ENCODE assay signal across 21 cellular contexts in genomic region chr1:21681426-21681825, GRCh38. TPM values are rescaled to one million over a fixed set of nuclear protein-coding genes. Genes with fewer than 3 reads are reported as not detected.
DNase-seq lines count a peak whose midpoint lies in the region; ATAC-seq lines count a peak whose summit lies in the region.
"Had no signal": no experiment of that assay in that cellular context is flagged by ENCODE, and none has a peak within 500 bp of the region (broad histone marks: within the 10 kb centered on the region; RNA-seq: fewer than 3 reads in every experiment).

No MANE protein-coding gene starts in this region.

- H3K27me3 Mint-ChIP-seq in activated naive CD8-positive, alpha-beta T cell = no peaks in the 10 kb centered on the region
- H3K27me3 Mint-ChIP-seq in activated naive CD8-positive, alpha-beta T cell treated with anti-CD3 and anti-CD28 coated beads, Interleukin-2, amount 50 U/mL, for 24 hours = no peaks in the 10 kb centered on the region
- H3K27me3 Mint-ChIP-seq: CD4-positive, alpha-beta memory T cell had no signal

- peaks cover 20% of the 10 kb centered on the region for H3K4me1 ChIP-seq in SJCRH30
- H3K4me1 ChIP-seq: A549 had no signal

- peak overlapping the region; percentile 30 for H3K27ac Mint-ChIP-seq in activated naive CD8-positive, alpha-beta T cell
- H3K27ac Mint-ChIP-seq in activated naive CD8-positive, alpha-beta T cell treated with anti-CD3 and anti-CD28 coated beads, Interleukin-2, amount 50 U/mL, for 24 hours = no peak overlapping the region
- H3K27ac Mint-ChIP-seq: CD4-positive, alpha-beta memory T cell had no signal

- peaks cover 37% of the 10 kb centered on the region for H3K36me3 ChIP-seq in SJCRH30

- H3K27me3 ChIP-seq in SJCRH30 = no peaks in the 10 kb centered on the region

- H3K4me3 Mint-ChIP-seq in activated naive CD8-positive, alpha-beta T cell = no peak overlapping the region
- no peak overlapping the region for H3K4me3 Mint-ChIP-seq in activated naive CD8-positive, alpha-beta T cell treated with anti-CD3 and anti-CD28 coated beads, Interleukin-2, amount 50 U/mL, for 24 hours
- H3K4me3 Mint-ChIP-seq: CD4-positive, alpha-beta memory T cell had no signal

- H3K4me1 Mint-ChIP-seq in activated naive CD8-positive, alpha-beta T cell (ENCODE audit: low read depth) = no peaks in the 10 kb centered on the region
- no peaks in the 10 kb centered on the region for H3K4me1 Mint-ChIP-seq in activated naive CD8-positive, alpha-beta T cell treated with anti-CD3 and anti-CD28 coated beads, Interleukin-2, amount 50 U/mL, for 24 hours
- H3K4me1 Mint-ChIP-seq: CD4-positive, alpha-beta memory T cell had no signal

- no peak for ATAC-seq in activated naive CD8-positive, alpha-beta T cell treated with anti-CD3 and anti-CD28 coated beads, Interleukin-2, amount 50 U/mL, for 24 hours
- ATAC-seq: A549, HCT116 had no signal

- no peak overlapping the region for H3K4me3 ChIP-seq in SJCRH30
- H3K4me3 ChIP-seq: A549 had no signal

- H3K9me3 ChIP-seq in SJCRH30 (replicated peaks) = peaks cover 7% of the 10 kb centered on the region; the same call in 1 of the 2 replicates

- DNase-seq in activated naive CD8-positive, alpha-beta T cell treated with anti-CD3 and anti-CD28 coated beads, Interleukin-2, amount 50 U/mL, for 24 hours = no peak
- DNase-seq in SJCRH30 = peak; percentile 74 to 78
- peak; percentile 9 for DNase-seq in myocyte (ENCODE audit: low read depth)
- DNase-seq in OCI-M1 (lab: John Stamatoyannopoulos, UW) = no peak
- no peak for DNase-seq in GM19238 (ENCODE audit: insufficient read length, low spot score)
- no peak for DNase-seq in stimulated activated naive CD4-positive, alpha-beta T cell (lab: John Stamatoyannopoulos, UW)
- DNase-seq: AML-193; C1 segment of cervical spinal cord; CD4-positive, alpha-beta memory T cell; COR-L47; KG1; MM.1S; NCI-H2029; NCI-H446 treated with DMSO at 0.1 percent for 48 hours; NCI-H526; Right ventricle myocardium superior; RPMI8226 had no signal

- H3K36me3 Mint-ChIP-seq in activated naive CD8-positive, alpha-beta T cell = peaks cover 11% of the 10 kb centered on the region
- H3K36me3 Mint-ChIP-seq in activated naive CD8-positive, alpha-beta T cell treated with anti-CD3 and anti-CD28 coated beads, Interleukin-2, amount 50 U/mL, for 24 hours (ENCODE audit: low read depth) = peaks cover 38% of the 10 kb centered on the region

- no peaks in the 10 kb centered on the region for H3K9me3 Mint-ChIP-seq in activated naive CD8-positive, alpha-beta T cell (ENCODE audit: low read depth)
- H3K9me3 Mint-ChIP-seq in activated naive CD8-positive, alpha-beta T cell treated with anti-CD3 and anti-CD28 coated beads, Interleukin-2, amount 50 U/mL, for 24 hours = no peaks in the 10 kb centered on the region
- H3K9me3 Mint-ChIP-seq: CD4-positive, alpha-beta memory T cell had no signal

- H3K27ac ChIP-seq in SJCRH30 = peak overlapping the region; percentile 48
- H3K27ac ChIP-seq: A549, HL-60 had no signal

RNA-seq across cellular contexts. Expression of gene RAP1GAP, which starts 12.3 kb away (rescaled TPM):
- total RNA-seq in SJCRH30 (2014; rRNA removed; shearing (Covaris generic)) = 5.2 and 8.4 TPM in 2 replicates
- total RNA-seq in myocyte = 0.21 TPM in 1 of 2 replicates, not detected in the other
- polyA plus RNA-seq in myocyte (2012) = 0.08 TPM
- polyA plus RNA-seq: CD4-positive, alpha-beta memory T cell had no signal

Comparison
In these comparisons a context has a peak if more than half of its experiments do, and no peak if none do; other contexts are left out.
1. DNase-seq: peak in SJCRH30 (2 of 2) and myocyte (single experiment); none in activated naive CD8-positive, alpha-beta T cell treated with anti-CD3 and anti-CD28 coated beads, Interleukin-2, amount 50 U/mL, for 24 hours (single experiment), OCI-M1 (single experiment), GM19238 (single experiment) and stimulated activated naive CD4-positive, alpha-beta T cell (0 of 6).